In genomic region chr17:13702266-13702665, GRCh38 we compare ENCODE assay signal across 28 cellular contexts.
A peak's percentile ranks its signal among the peaks of the same experiment; 100 is the strongest.
DNase-seq lines count a peak whose midpoint lies in the region; ATAC-seq and TF ChIP-seq lines count a peak whose summit lies in the region.
"Had no signal": no experiment of that assay in that cellular context is flagged by ENCODE, and none has a peak within 500 bp of the region (broad histone marks: within the 10 kb centered on the region; RNA-seq: fewer than 3 reads in every experiment).

No MANE protein-coding gene starts in this region.

- H3K9me3 ChIP-seq in AG04450 (ENCODE audit: control insufficient read depth, insufficient read depth, low read length): no peaks in the 10 kb centered on the region
- peaks cover 5% of the 10 kb centered on the region for H3K9me3 ChIP-seq in adipocyte (ENCODE audit: control insufficient read depth, low read length)
- H3K9me3 ChIP-seq in osteoblast (ENCODE audit: low read depth, low read length): no peaks in the 10 kb centered on the region
- H3K9me3 ChIP-seq: prostate gland, sigmoid colon, transverse colon had no signal

- H3K27me3 ChIP-seq in AG04450 (ENCODE audit: control insufficient read depth, insufficient read depth, low read length): no peaks in the 10 kb centered on the region
- no peaks in the 10 kb centered on the region for H3K27me3 ChIP-seq in adipocyte (replicated peaks; ENCODE audit: control insufficient read depth, insufficient read depth, low read length)
- no peaks in the 10 kb centered on the region for H3K27me3 ChIP-seq in osteoblast (ENCODE audit: insufficient read depth, low read length)
- H3K27me3 ChIP-seq: brain microvascular endothelial cell, sigmoid colon, transverse colon had no signal

- H3K4me1 ChIP-seq in adipocyte (ENCODE audit: control insufficient read depth, insufficient read depth, low read length) (peaks cover 6% of the 10 kb centered on the region), osteoblast (ENCODE audit: insufficient read depth, low read length) (peaks cover 24% of the 10 kb centered on the region)
- H3K4me1 ChIP-seq: esophagus muscularis mucosa, prostate gland, sigmoid colon, transverse colon had no signal

- CTCF ChIA-PET in AG04450 (lab: Charles Lee): no interaction called here

- no peak overlapping the region for H3K4me2 ChIP-seq in osteoblast (ENCODE audit: insufficient read depth, low read length)

- POLR2A ChIA-PET in AG04450 (lab: Yijun Ruan, JAX): no interaction called here

- no peak overlapping the region for H3K9ac ChIP-seq in adipocyte (ENCODE audit: low read length)

- no peak overlapping the region for H3K27ac ChIP-seq in AG04450 (ENCODE audit: low read depth, low read length)
- H3K27ac ChIP-seq in osteoblast (ENCODE audit: low read depth, low read length): no peak overlapping the region
- H3K27ac ChIP-seq: brain microvascular endothelial cell, esophagus muscularis mucosa, prostate gland, sigmoid colon, SK-N-MC, transverse colon had no signal

- H3K4me3 ChIP-seq in AG04450 (ENCODE audit: low read depth, low read length): no peak overlapping the region
- H3K4me3 ChIP-seq in adipocyte (ENCODE audit: low read length): no peak overlapping the region
- no peak overlapping the region for H3K4me3 ChIP-seq in foreskin fibroblast (ENCODE audit: low read depth in 1 of 2, low read length in 2 of 2)
- no peak overlapping the region for H3K4me3 ChIP-seq in osteoblast (ENCODE audit: insufficient read depth, low read length)
- H3K4me3 ChIP-seq: esophagus muscularis mucosa, prostate gland, sigmoid colon, SK-N-MC, transverse colon had no signal

- no peaks in the 10 kb centered on the region for H4K20me1 ChIP-seq in osteoblast (ENCODE audit: insufficient read depth, low read length)

- no peak overlapping the region for H2AFZ ChIP-seq in osteoblast (ENCODE audit: low read length)

- H3K79me2 ChIP-seq in osteoblast (ENCODE audit: insufficient read depth, low read length): no peaks in the 10 kb centered on the region

- H3K36me3 ChIP-seq in adipocyte (ENCODE audit: control insufficient read depth, insufficient read depth, low read length, severe bottlenecking): no peaks in the 10 kb centered on the region
- H3K36me3 ChIP-seq in osteoblast (ENCODE audit: insufficient read depth, low read length): no peaks in the 10 kb centered on the region
- H3K36me3 ChIP-seq: brain microvascular endothelial cell, esophagus muscularis mucosa, prostate gland, sigmoid colon, transverse colon had no signal

- no peak for ATAC-seq in HG03520 (IDR thresholded peaks at IDR 0.05; ENCODE audit: unreplicated experiment)
- ATAC-seq: activated CD8-positive, alpha-beta T cell treated with anti-CD3 and anti-CD28 coated beads, Interleukin-2, amount 10 ng/mL, durations not matched to agents 7 days and 5 days had no signal

- TF ChIP-seq CTCF in AG04450 (IDR thresholded peaks at IDR 0.05; ENCODE audit: low read depth, low read length) (no peak), foreskin fibroblast (IDR thresholded peaks at IDR 0.05; ENCODE audit: low read depth, low read length) (no peak), osteoblast (IDR thresholded peaks at IDR 0.05; ENCODE audit: extremely low read depth, low read depth, low read length) (no peak)

- DNase-seq in AG04450 (ENCODE audit: low read depth, low spot score) (peak; percentile 7), GM04504 (ENCODE audit: low read depth) (peak; percentile 53), adipocyte (ENCODE audit: low read depth) (peak; percentile 26), foreskin fibroblast (peak; percentile 55 to 81), NCI-H345 (lab: John Stamatoyannopoulos, UW) (no peak), osteoblast (ENCODE audit: insufficient read length, low spot score, missing footprints) (no peak), RKO (ENCODE audit: low spot score) (no peak)
- DNase-seq: 8988T; activated CD8-positive, alpha-beta T cell treated with anti-CD3 and anti-CD28 coated beads, Interleukin-2, amount 10 ng/mL, durations not matched to agents 7 days and 5 days; activated effector memory CD4-positive, alpha-beta T cell treated with Interleukin-2 at 50 U/mL for 16 hours; activated naive CD8-positive, alpha-beta T cell treated with anti-CD3 and anti-CD28 coated beads, Interleukin-2, amount 10 ng/mL, durations not matched to agents 7 days and 5 days; activated T-cell treated with anti-CD3 and anti-CD28 coated beads for 4 hours; brain microvascular endothelial cell; C1 segment of cervical spinal cord; DND-41; effector CD8-positive, alpha-beta T cell; head of caudate nucleus; Kasumi-1; NCI-H1092 treated with DMSO at 0.1 percent for 48 hours; NCI-H2029; NCI-H774; sigmoid colon; stimulated activated CD8-positive, alpha-beta memory T cell treated with anti-CD3 and anti-CD28 coated beads, Interleukin-4, amount 100 ng/mL, for 48 hours; transverse colon had no signal

Comparison
In these comparisons a context has a peak if more than half of its experiments do, and no peak if none do; other contexts are left out.
1. DNase-seq: peak in AG04450 (single experiment), GM04504 (single experiment), adipocyte (single experiment) and foreskin fibroblast (2 of 2); none in NCI-H345 (single experiment), osteoblast (single experiment) and RKO (single experiment).